Comparison of ENCODE assay signal across 1 cellular context in the genomic region with DNA sequence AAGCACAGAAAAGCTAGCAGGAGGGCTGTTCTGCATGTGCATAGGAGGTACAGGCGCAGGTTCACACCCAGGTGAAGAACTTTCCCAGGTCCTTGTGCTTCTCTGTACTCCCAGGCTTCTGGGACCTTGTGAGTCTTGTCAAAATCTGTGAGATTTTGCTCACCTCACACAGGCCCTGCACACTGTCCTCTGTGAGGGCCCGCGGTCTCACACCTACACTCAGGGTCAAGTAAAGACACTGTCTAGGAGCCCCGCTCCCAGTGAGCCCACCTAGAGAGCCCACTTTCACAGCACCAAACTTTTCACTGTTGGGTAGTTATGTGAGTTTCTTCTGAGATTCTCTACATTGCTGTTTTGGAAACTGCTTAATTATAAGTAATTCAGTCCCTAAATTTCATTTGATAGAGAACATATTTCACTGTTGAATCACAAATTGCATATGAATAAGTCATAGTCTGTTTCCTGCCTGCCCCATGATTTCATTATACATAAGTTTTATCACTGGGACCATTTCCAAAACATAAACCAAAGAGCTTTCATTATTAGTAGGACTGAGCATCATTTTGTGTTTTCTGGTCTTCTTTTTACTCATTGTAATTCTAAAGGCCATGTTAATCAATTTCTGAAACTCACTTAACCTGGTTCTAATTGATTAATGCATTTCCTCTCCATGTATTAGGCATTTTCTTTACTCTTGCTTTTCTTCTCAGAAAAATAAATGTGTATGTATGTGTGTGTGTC.
A peak's percentile ranks its signal among the peaks of the same experiment; 100 is the strongest.
TF ChIP-seq lines count a peak whose summit lies in the region.

No MANE protein-coding gene starts in this region.

TF ChIP-seq in HCT116, 20 proteins besides CTCF, POLR2A, EP300 and RAD21 (continued from another document):
- TF ChIP-seq, protein P1, sequence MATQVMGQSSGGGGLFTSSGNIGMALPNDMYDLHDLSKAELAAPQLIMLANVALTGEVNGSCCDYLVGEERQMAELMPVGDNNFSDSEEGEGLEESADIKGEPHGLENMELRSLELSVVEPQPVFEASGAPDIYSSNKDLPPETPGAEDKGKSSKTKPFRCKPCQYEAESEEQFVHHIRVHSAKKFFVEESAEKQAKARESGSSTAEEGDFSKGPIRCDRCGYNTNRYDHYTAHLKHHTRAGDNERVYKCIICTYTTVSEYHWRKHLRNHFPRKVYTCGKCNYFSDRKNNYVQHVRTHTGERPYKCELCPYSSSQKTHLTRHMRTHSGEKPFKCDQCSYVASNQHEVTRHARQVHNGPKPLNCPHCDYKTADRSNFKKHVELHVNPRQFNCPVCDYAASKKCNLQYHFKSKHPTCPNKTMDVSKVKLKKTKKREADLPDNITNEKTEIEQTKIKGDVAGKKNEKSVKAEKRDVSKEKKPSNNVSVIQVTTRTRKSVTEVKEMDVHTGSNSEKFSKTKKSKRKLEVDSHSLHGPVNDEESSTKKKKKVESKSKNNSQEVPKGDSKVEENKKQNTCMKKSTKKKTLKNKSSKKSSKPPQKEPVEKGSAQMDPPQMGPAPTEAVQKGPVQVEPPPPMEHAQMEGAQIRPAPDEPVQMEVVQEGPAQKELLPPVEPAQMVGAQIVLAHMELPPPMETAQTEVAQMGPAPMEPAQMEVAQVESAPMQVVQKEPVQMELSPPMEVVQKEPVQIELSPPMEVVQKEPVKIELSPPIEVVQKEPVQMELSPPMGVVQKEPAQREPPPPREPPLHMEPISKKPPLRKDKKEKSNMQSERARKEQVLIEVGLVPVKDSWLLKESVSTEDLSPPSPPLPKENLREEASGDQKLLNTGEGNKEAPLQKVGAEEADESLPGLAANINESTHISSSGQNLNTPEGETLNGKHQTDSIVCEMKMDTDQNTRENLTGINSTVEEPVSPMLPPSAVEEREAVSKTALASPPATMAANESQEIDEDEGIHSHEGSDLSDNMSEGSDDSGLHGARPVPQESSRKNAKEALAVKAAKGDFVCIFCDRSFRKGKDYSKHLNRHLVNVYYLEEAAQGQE (IDR thresholded peaks at IDR 0.05; ENCODE audit: low read depth): no peak
- TF ChIP-seq CEBPB (IDR thresholded peaks at IDR 0.05; ENCODE audit: low read depth): 0 out of 2 replicates have a peak, but pooled peaks have one; percentile 30
- TF ChIP-seq SIN3A (IDR thresholded peaks at IDR 0.05; ENCODE audit: low read depth): no peak
- TF ChIP-seq EGR1 (IDR thresholded peaks at IDR 0.05; ENCODE audit: low read depth): no peak
- TF ChIP-seq FOSL1 (IDR thresholded peaks at IDR 0.05; ENCODE audit: low read depth): peak; percentile 82
- TF ChIP-seq, protein P2, sequence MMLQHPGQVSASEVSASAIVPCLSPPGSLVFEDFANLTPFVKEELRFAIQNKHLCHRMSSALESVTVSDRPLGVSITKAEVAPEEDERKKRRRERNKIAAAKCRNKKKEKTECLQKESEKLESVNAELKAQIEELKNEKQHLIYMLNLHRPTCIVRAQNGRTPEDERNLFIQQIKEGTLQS (IDR thresholded peaks at IDR 0.05): no peak
- TF ChIP-seq EZH2phosphoT487 (IDR thresholded peaks at IDR 0.05; ENCODE audit: borderline replicate concordance): no peak
- no peak for TF ChIP-seq TCF7L2 (IDR thresholded peaks at IDR 0.05; ENCODE audit: borderline replicate concordance, extremely low read depth, insufficient read depth, insufficient read length)
- no peak for TF ChIP-seq EZH2 (IDR thresholded peaks at IDR 0.05)
- peak; percentile 67 for TF ChIP-seq JUND (IDR thresholded peaks at IDR 0.05)
- TF ChIP-seq YY1 (IDR thresholded peaks at IDR 0.05; ENCODE audit: extremely low read depth, insufficient replicate concordance, low read depth, low read length): no peak
- no peak for TF ChIP-seq ELF1 (IDR thresholded peaks at IDR 0.05; ENCODE audit: borderline replicate concordance, low read depth)
- TF ChIP-seq POLR2AphosphoS5 (IDR thresholded peaks at IDR 0.05; ENCODE audit: low read depth, low read length): no peak
- TF ChIP-seq, protein P3, sequence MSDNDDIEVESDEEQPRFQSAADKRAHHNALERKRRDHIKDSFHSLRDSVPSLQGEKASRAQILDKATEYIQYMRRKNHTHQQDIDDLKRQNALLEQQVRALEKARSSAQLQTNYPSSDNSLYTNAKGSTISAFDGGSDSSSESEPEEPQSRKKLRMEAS (IDR thresholded peaks at IDR 0.05): no peak
- no peak for TF ChIP-seq ZNF274 (IDR thresholded peaks at IDR 0.05; ENCODE audit: low read depth, low read length)
- peak; percentile 13; the same call in 1 of the 2 replicates for TF ChIP-seq CBX3 (IDR thresholded peaks at IDR 0.05; ENCODE audit: low read depth)
- no peak for TF ChIP-seq SRF (IDR thresholded peaks at IDR 0.05; ENCODE audit: low read depth)
- 0 out of 2 replicates have a peak, but pooled peaks have one; percentile 22 for TF ChIP-seq SP1 (IDR thresholded peaks at IDR 0.05; ENCODE audit: low read depth)
- no peak for TF ChIP-seq ZFX (IDR thresholded peaks at IDR 0.05)
TF ChIP-seq in HCT116: peak in this region for 5.
